Comparison of ENCODE assay signal across 15 cellular contexts in genomic region chr7:7745258-7745657, GRCh38. TPM values are rescaled to one million over a fixed set of nuclear protein-coding genes. Genes with fewer than 3 reads are reported as not detected.
A peak's percentile ranks its signal among the peaks of the same experiment; 100 is the strongest.
DNase-seq lines count a peak whose midpoint lies in the region; ATAC-seq and TF ChIP-seq lines count a peak whose summit lies in the region.
"Had no signal": no experiment of that assay in that cellular context is flagged by ENCODE, and none has a peak within 500 bp of the region (broad histone marks: within the 10 kb centered on the region; RNA-seq: fewer than 3 reads in every experiment).

No MANE protein-coding gene starts in this region.

- H3K27ac ChIP-seq in heart left ventricle (peak overlapping the region in 4 of 12 donors; percentile 1 to 58 (median 18)), OCI-LY1 (ENCODE audit: low read depth, low read length, poor library complexity, severe bottlenecking) (peak overlapping the region; percentile 16)
- no peak overlapping the region for H3K27ac ChIP-seq in CD8-positive, alpha-beta T cell (ENCODE audit: low read depth, low read length)

- intact Hi-C loops in heart left ventricle (cut with DNase I), result loop anchor here in 3 of 10 donors (5.0 kb wide), 2 partner anchors 43 to 58 kb away; no protein-coding TSS in a partner anchor
- intact Hi-C loops in Right ventricle myocardium inferior (cut with DNase I), result no loop called here
- intact Hi-C loops in left ventricle myocardium superior (cut with micrococcal nuclease), result no loop called here
- intact Hi-C loops in CD8-positive, alpha-beta T cell (cut with DNase I, micrococcal nuclease), result no loop called here

- H2AFZ ChIP-seq in OCI-LY1 (ENCODE audit: low read length), result no peak overlapping the region

- DNase-seq in heart left ventricle (no peak), Right ventricle myocardium inferior (ENCODE audit: missing footprints) (no peak), left ventricle myocardium superior (no peak), medulla oblongata (ENCODE audit: extremely low spot score) (no peak)
- DNase-seq in CD8-positive, alpha-beta T cell, result no peak
- DNase-seq: BE2C; C1 segment of cervical spinal cord; Caco-2; CD4-positive, CD25-positive, alpha-beta regulatory T cell; DMS79; GF-D8; GOT3; H9; IMR-90 had no signal

- CTCF ChIA-PET in CD8-positive, alpha-beta T cell (lab: Charles Lee), result interaction anchor here (0.9 to 1.2 kb wide), 3 partner anchors 16 to 100 kb away, joined by 3 to 4 read pairs (median 4); no protein-coding TSS in a partner anchor

- H3K4me3 ChIP-seq in heart left ventricle, result no peak overlapping the region
- H3K4me3 ChIP-seq in OCI-LY1 (ENCODE audit: low read depth, low read length, poor library complexity, severe bottlenecking), result no peak overlapping the region
- H3K4me3 ChIP-seq in CD8-positive, alpha-beta T cell (ENCODE audit: low read depth, low read length), result no peak overlapping the region

- no peak for TF ChIP-seq CTCF in heart left ventricle (IDR thresholded peaks at IDR 0.05)
- TF ChIP-seq CTCF in OCI-LY1 (IDR thresholded peaks at IDR 0.05; ENCODE audit: low read length), result no peak
- TF ChIP-seq CTCF in CD8-positive, alpha-beta T cell (IDR thresholded peaks at IDR 0.05), result no peak

- no peaks in the 10 kb centered on the region for H3K9me3 Mint-ChIP-seq in CD8-positive, alpha-beta T cell
- H3K9me3 Mint-ChIP-seq: CD4-positive, CD25-positive, alpha-beta regulatory T cell; H9 had no signal

- peak in 3 of 4 donors; percentile 39 to 77 (median 64) for ATAC-seq in heart left ventricle
- ATAC-seq in Right ventricle myocardium inferior, result no peak
- ATAC-seq in left ventricle myocardium superior, result peak; percentile 79
- no peak for ATAC-seq in CD8-positive, alpha-beta T cell

- H3K9me3 ChIP-seq in heart left ventricle, result no peaks in the 10 kb centered on the region
- no peaks in the 10 kb centered on the region; the same call in 1 of the 2 replicates for H3K9me3 ChIP-seq in OCI-LY1 (ENCODE audit: low read length)
- no peaks in the 10 kb centered on the region for H3K9me3 ChIP-seq in CD8-positive, alpha-beta T cell (ENCODE audit: low read length)
- H3K9me3 ChIP-seq: BE2C, Caco-2 had no signal

- no peak overlapping the region for H3K4me3 Mint-ChIP-seq in CD8-positive, alpha-beta T cell
- H3K4me3 Mint-ChIP-seq: CD4-positive, CD25-positive, alpha-beta regulatory T cell; H9 had no signal

- H3K27ac Mint-ChIP-seq in CD8-positive, alpha-beta T cell, result no peak overlapping the region

- H3K9ac ChIP-seq in OCI-LY1 (ENCODE audit: low read length), result no peak overlapping the region

- POLR2A ChIA-PET in CD8-positive, alpha-beta T cell (lab: Charles Lee), result interaction anchor here (1.4 kb wide), 1 partner anchor 9 kb away, joined by 3 read pairs; no protein-coding TSS in a partner anchor

- no peak overlapping the region for H3K4me2 ChIP-seq in OCI-LY1 (ENCODE audit: low read length)

- no peaks in the 10 kb centered on the region for H3K9me2 ChIP-seq in OCI-LY1 (ENCODE audit: low read depth, low read length)

- no peaks in the 10 kb centered on the region for H3K27me3 Mint-ChIP-seq in CD8-positive, alpha-beta T cell (ENCODE audit: low read depth)

- no peaks in the 10 kb centered on the region for H3K79me2 ChIP-seq in OCI-LY1 (ENCODE audit: insufficient read depth, low read length)

- no peaks in the 10 kb centered on the region for H4K20me1 ChIP-seq in OCI-LY1 (ENCODE audit: insufficient read depth, low read length)

- TF ChIP-seq POLR2A in heart left ventricle (IDR thresholded peaks at IDR 0.05), result no peak

- H3K36me3 Mint-ChIP-seq in CD8-positive, alpha-beta T cell, result peaks cover 1% of the 10 kb centered on the region

- no peaks in the 10 kb centered on the region for H3K36me3 ChIP-seq in heart left ventricle
- H3K36me3 ChIP-seq in OCI-LY1 (ENCODE audit: insufficient read depth, low read length), result no peaks in the 10 kb centered on the region
- H3K36me3 ChIP-seq in CD8-positive, alpha-beta T cell (ENCODE audit: insufficient read depth, low read length), result no peaks in the 10 kb centered on the region
- H3K36me3 ChIP-seq: BE2C had no signal

- H3K4me1 ChIP-seq in heart left ventricle (peaks cover 0 to 28% (median 12%) of the 10 kb centered on the region in 12 donors), OCI-LY1 (ENCODE audit: insufficient read depth, low read length, severe bottlenecking) (peaks cover 18% of the 10 kb centered on the region)
- no peaks in the 10 kb centered on the region for H3K4me1 ChIP-seq in CD8-positive, alpha-beta T cell (ENCODE audit: insufficient read depth, low read length)
- H3K4me1 ChIP-seq: BE2C, Caco-2 had no signal

- H3K27me3 ChIP-seq in heart left ventricle (no peaks in the 10 kb centered on the region), OCI-LY1 (ENCODE audit: insufficient read depth, low read length) (no peaks in the 10 kb centered on the region)
- H3K27me3 ChIP-seq in CD8-positive, alpha-beta T cell (ENCODE audit: insufficient read depth, low read length), result no peaks in the 10 kb centered on the region
- H3K27me3 ChIP-seq: BE2C had no signal

- WGBS in heart left ventricle, 4 donors, result 42 to 49% (median 47%) methylated on average over 4 of the region's 4 CpGs

- peaks cover 6% of the 10 kb centered on the region for H3K4me1 Mint-ChIP-seq in CD8-positive, alpha-beta T cell (ENCODE audit: low read depth)

- H3F3A ChIP-seq in OCI-LY1 (ENCODE audit: insufficient read depth, low read length), result no peaks in the 10 kb centered on the region

RNA-seq across cellular contexts. Expression of gene RPA3, which starts 26.9 kb away (rescaled TPM):
- total RNA-seq in heart left ventricle, result 10 to 100 TPM; 19.4 to 30.9 (median 27.0) TPM
- 10 to 100 TPM; 21.1 to 21.4 TPM for polyA plus RNA-seq in heart left ventricle
- total RNA-seq in Right ventricle myocardium inferior, result 26.8 TPM
- 25.2 TPM for total RNA-seq in left ventricle myocardium superior
- 10 to 100 TPM; 28.9 to 32.9 TPM for total RNA-seq in CD8-positive, alpha-beta T cell

Comparison
In these comparisons a context has a peak if more than half of its experiments do, and no peak if none do; other contexts are left out.
1. ATAC-seq: peak in heart left ventricle (3 of 4) and left ventricle myocardium superior (single experiment); none in Right ventricle myocardium inferior (single experiment) and CD8-positive, alpha-beta T cell (single experiment).